ENCODE assay signal across 1 cellular context in genomic region chr19:57477191-57478008, GRCh38.
TF ChIP-seq lines count a peak whose summit lies in the region.

Gene ZNF772 (minus strand): TSS chr19:57477566. CDS start chr19:57477309, 257 bp downstream.

TF ChIP-seq in HepG2, 621 proteins besides CTCF, POLR2A, EP300 and RAD21 (continued from another document and continues in another):
- TF ChIP-seq MYPOP (CRISPR knock-in tag; IDR thresholded peaks at IDR 0.05) = peak; percentile 45; the same call in 1 of the 2 replicates
- no peak for TF ChIP-seq IKZF4 (CRISPR knock-in tag; IDR thresholded peaks at IDR 0.05; ENCODE audit: borderline replicate concordance, low read depth, not compliant biosample characterization)
- no peak for TF ChIP-seq TCF12 (IDR thresholded peaks at IDR 0.05)
- no peak for TF ChIP-seq TCF12 (CRISPR knock-in tag; IDR thresholded peaks at IDR 0.05)
- TF ChIP-seq ZNF557 (CRISPR knock-in tag; IDR thresholded peaks at IDR 0.05) = no peak
- no peak for TF ChIP-seq CBX2 (IDR thresholded peaks at IDR 0.05; ENCODE audit: low read depth, low read length)
- TF ChIP-seq CBX2 (CRISPR knock-in tag; IDR thresholded peaks at IDR 0.05; ENCODE audit: low read depth) = no peak
- no peak for TF ChIP-seq PCBP2 (optimal IDR thresholded peaks at IDR 0.05; ENCODE audit: low read depth, low read length, poor library complexity, severe bottlenecking)
- no peak for TF ChIP-seq HDAC6 (IDR thresholded peaks at IDR 0.05; ENCODE audit: low read depth, low read length)
- 0 out of 2 replicates have a peak, but pooled peaks have one; percentile 47 for TF ChIP-seq ZBTB26 (CRISPR knock-in tag; IDR thresholded peaks at IDR 0.05; ENCODE audit: borderline replicate concordance)
- TF ChIP-seq CHCHD3 (CRISPR knock-in tag; IDR thresholded peaks at IDR 0.05) = no peak
- no peak for TF ChIP-seq ZNF282 (IDR thresholded peaks at IDR 0.05; ENCODE audit: partially characterized antibody)
- TF ChIP-seq CENPT (CRISPR knock-in tag; IDR thresholded peaks at IDR 0.05; ENCODE audit: low read depth) = no peak
- TF ChIP-seq ZBTB21 (CRISPR knock-in tag; IDR thresholded peaks at IDR 0.05) = no peak
- peak; percentile 67; the same call in 1 of the 2 replicates for TF ChIP-seq ATF2 (CRISPR knock-in tag; IDR thresholded peaks at IDR 0.05)
- TF ChIP-seq RFXAP (CRISPR knock-in tag; IDR thresholded peaks at IDR 0.05; ENCODE audit: borderline replicate concordance) = no peak
- TF ChIP-seq KDM5B (CRISPR knock-in tag; IDR thresholded peaks at IDR 0.05; ENCODE audit: borderline replicate concordance) = peak; percentile 79; the same call in 1 of the 2 replicates
- no peak; the same call in 1 of the 2 replicates for TF ChIP-seq ZBTB25 (CRISPR knock-in tag; IDR thresholded peaks at IDR 0.05)
- TF ChIP-seq ISX (CRISPR knock-in tag; conservative IDR thresholded peaks at IDR 0.05) = no peak
- TF ChIP-seq ZNF160 (CRISPR knock-in tag; IDR thresholded peaks at IDR 0.05) = 0 out of 2 replicates have a peak, but pooled peaks have one; percentile 22
- no peak for TF ChIP-seq ZNF597 (CRISPR knock-in tag; IDR thresholded peaks at IDR 0.05)
- no peak for TF ChIP-seq NR2F1 (CRISPR knock-in tag; IDR thresholded peaks at IDR 0.05)
- TF ChIP-seq ZNF326 (CRISPR knock-in tag; IDR thresholded peaks at IDR 0.05; ENCODE audit: borderline replicate concordance) = no peak
- TF ChIP-seq SP4 (CRISPR knock-in tag; IDR thresholded peaks at IDR 0.05) = peak; percentile 34; the same call in 1 of the 2 replicates
- no peak for TF ChIP-seq PAWR (CRISPR knock-in tag; IDR thresholded peaks at IDR 0.05; ENCODE audit: borderline replicate concordance)
- TF ChIP-seq E2F1 (CRISPR knock-in tag; IDR thresholded peaks at IDR 0.05) = no peak
- TF ChIP-seq GPBP1L1 (CRISPR knock-in tag; IDR thresholded peaks at IDR 0.05) = no peak
- no peak for TF ChIP-seq SKIL (CRISPR knock-in tag; IDR thresholded peaks at IDR 0.05; ENCODE audit: borderline replicate concordance)
- TF ChIP-seq MIER2 (CRISPR knock-in tag; IDR thresholded peaks at IDR 0.05) = 0 out of 2 replicates have a peak, but pooled peaks have one; percentile 9
- TF ChIP-seq HNF4A (CRISPR knock-in tag; IDR thresholded peaks at IDR 0.05) = no peak
- peak; percentile 77; the same call in 1 of the 2 replicates for TF ChIP-seq KAT7 (CRISPR knock-in tag; IDR thresholded peaks at IDR 0.05; ENCODE audit: borderline replicate concordance)
- TF ChIP-seq ZNF225 (CRISPR knock-in tag; IDR thresholded peaks at IDR 0.05) = peak; percentile 92
- TF ChIP-seq GATA4 (IDR thresholded peaks at IDR 0.05; ENCODE audit: borderline replicate concordance, low read depth) = no peak
- TF ChIP-seq PHF8 (CRISPR knock-in tag; IDR thresholded peaks at IDR 0.05) = peak; percentile 93
- TF ChIP-seq ELK4 (CRISPR knock-in tag; IDR thresholded peaks at IDR 0.05; ENCODE audit: borderline replicate concordance) = no peak
- TF ChIP-seq ONECUT2 (CRISPR knock-in tag; IDR thresholded peaks at IDR 0.05) = no peak
- TF ChIP-seq ZNF503 (CRISPR knock-in tag; IDR thresholded peaks at IDR 0.05) = no peak
- no peak for TF ChIP-seq ZBTB39 (CRISPR knock-in tag; IDR thresholded peaks at IDR 0.05)
- TF ChIP-seq ATF3 (CRISPR knock-in tag; IDR thresholded peaks at IDR 0.05) = no peak
- TF ChIP-seq XRCC5 (optimal IDR thresholded peaks at IDR 0.05; ENCODE audit: low read length) = peak; percentile 74
- TF ChIP-seq NBN (conservative IDR thresholded peaks at IDR 0.05) = no peak
- no peak for TF ChIP-seq ZBTB7B (CRISPR knock-in tag; IDR thresholded peaks at IDR 0.05)
- TF ChIP-seq SNAPC2 (CRISPR knock-in tag; IDR thresholded peaks at IDR 0.05) = peak; percentile 69
- TF ChIP-seq ZSCAN9 (CRISPR knock-in tag; IDR thresholded peaks at IDR 0.05; ENCODE audit: borderline replicate concordance) = peak; percentile 63
- no peak for TF ChIP-seq ZNF788 (CRISPR knock-in tag; IDR thresholded peaks at IDR 0.05; ENCODE audit: borderline replicate concordance)
- no peak for TF ChIP-seq MNT (IDR thresholded peaks at IDR 0.05)
- no peak for TF ChIP-seq ZNF672 (CRISPR knock-in tag; IDR thresholded peaks at IDR 0.05)
- no peak for TF ChIP-seq HOXA7 (CRISPR knock-in tag; IDR thresholded peaks at IDR 0.05)
